In the genomic region with DNA sequence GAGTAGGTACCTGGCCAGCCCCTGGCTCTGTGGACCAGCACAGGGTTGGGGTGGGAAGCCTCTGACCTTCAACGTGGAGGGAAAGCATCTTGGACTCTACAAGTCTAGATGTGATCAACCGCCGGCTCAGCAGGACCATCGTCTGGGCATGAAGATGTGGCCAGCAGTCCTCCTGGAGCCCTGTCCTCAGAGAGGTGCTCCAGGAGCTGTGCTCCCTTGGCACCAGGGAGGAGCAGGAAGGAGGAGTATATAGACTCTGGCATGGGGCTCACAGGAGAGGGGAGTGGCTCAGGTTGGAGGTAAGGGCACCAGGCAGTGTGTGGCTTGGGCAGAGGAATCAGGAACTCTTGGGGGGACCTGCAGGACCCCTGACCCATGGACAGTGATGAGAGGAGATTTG, we compare ENCODE assay signal across 19 cellular contexts. TPM values are rescaled to one million over a fixed set of nuclear protein-coding genes. Genes with fewer than 3 reads are reported as not detected.
DNase-seq lines count a peak whose midpoint lies in the region; ATAC-seq and TF ChIP-seq lines count a peak whose summit lies in the region.
"Had no signal": no experiment of that assay in that cellular context is flagged by ENCODE, and none has a peak within 500 bp of the region (broad histone marks: within the 10 kb centered on the region; RNA-seq: fewer than 3 reads in every experiment).

No MANE protein-coding gene starts in this region.

- peaks cover 3 to 74% (median 9%) of the 10 kb centered on the region in 3 donors for H3K36me3 ChIP-seq in tibial nerve
- H3K36me3 ChIP-seq: ovary had no signal

- peaks cover 0 to 46% (median 25%) of the 10 kb centered on the region in 4 donors for H3K4me1 ChIP-seq in tibial nerve

- H3K4me3 Mint-ChIP-seq in activated naive CD4-positive, alpha-beta T cell treated with anti-CD3 and anti-CD28 coated beads, Interleukin-2, amount 10 ng/mL, durations not matched to agents 7 days and 5 days = no peak overlapping the region
- H3K4me3 Mint-ChIP-seq in osteocyte (ENCODE audit: unreplicated experiment) = no peak overlapping the region
- H3K4me3 Mint-ChIP-seq: activated naive CD8-positive, alpha-beta T cell treated with anti-CD3 and anti-CD28 coated beads, Interleukin-2, amount 50 U/mL, for 24 hours; stimulated activated memory B cell treated with anti-CD40 and anti-IgM and Interleukin-4, amounts not matched to agents 10 μg/mL and 1 μg/mL and 100 μg/mL, for 72 hours had no signal

- no peak overlapping the region for H3K4me3 ChIP-seq in coronary artery
- H3K4me3 ChIP-seq in tibial nerve = no peak overlapping the region
- H3K4me3 ChIP-seq: A549, BLaER1, ovary, upper lobe of left lung had no signal

- WGBS in tibial nerve, 2 donors = 78 to 81% methylated on average over 3 to 4 of the region's 4 CpGs

- ATAC-seq in activated naive CD4-positive, alpha-beta T cell treated with anti-CD3 and anti-CD28 coated beads, Interleukin-2, amount 50 U/mL, for 72 hours = no peak
- no peak for ATAC-seq in GM19328 (IDR thresholded peaks at IDR 0.05; ENCODE audit: unreplicated experiment)
- ATAC-seq: A549; activated CD4-positive, CD25-positive, alpha-beta regulatory T cell treated with anti-CD3 and anti-CD28 coated beads, Interleukin-2, amount 50 U/mL, for 24 hours; activated naive CD8-positive, alpha-beta T cell treated with anti-CD3 and anti-CD28 coated beads, Interleukin-2, amount 50 U/mL, for 24 hours had no signal

- peak overlapping the region; percentile 68 to 90 for H3K27ac Mint-ChIP-seq in activated naive CD4-positive, alpha-beta T cell treated with anti-CD3 and anti-CD28 coated beads, Interleukin-2, amount 50 U/mL, for 72 hours
- H3K27ac Mint-ChIP-seq in activated naive CD4-positive, alpha-beta T cell treated with anti-CD3 and anti-CD28 coated beads, Interleukin-2, amount 10 ng/mL, durations not matched to agents 7 days and 5 days = no peak overlapping the region
- peak overlapping the region; percentile 67 for H3K27ac Mint-ChIP-seq in osteocyte (ENCODE audit: unreplicated experiment)
- H3K27ac Mint-ChIP-seq: activated naive CD8-positive, alpha-beta T cell treated with anti-CD3 and anti-CD28 coated beads, Interleukin-2, amount 50 U/mL, for 24 hours; stimulated activated memory B cell treated with anti-CD40 and anti-IgM and Interleukin-4, amounts not matched to agents 10 μg/mL and 1 μg/mL and 100 μg/mL, for 72 hours had no signal

- no peaks in the 10 kb centered on the region for H3K4me1 Mint-ChIP-seq in activated naive CD4-positive, alpha-beta T cell treated with anti-CD3 and anti-CD28 coated beads, Interleukin-2, amount 10 ng/mL, durations not matched to agents 7 days and 5 days
- H3K4me1 Mint-ChIP-seq in osteocyte (ENCODE audit: unreplicated experiment) = peaks cover 38% of the 10 kb centered on the region
- H3K4me1 Mint-ChIP-seq: activated naive CD8-positive, alpha-beta T cell treated with anti-CD3 and anti-CD28 coated beads, Interleukin-2, amount 50 U/mL, for 24 hours had no signal

- no peak for DNase-seq in activated naive CD4-positive, alpha-beta T cell treated with anti-CD3 and anti-CD28 coated beads, Interleukin-2, amount 50 U/mL, for 72 hours (ENCODE audit: low spot score in 2 of 2)
- DNase-seq in activated naive CD4-positive, alpha-beta T cell treated with anti-CD3 and anti-CD28 coated beads, Interleukin-2, amount 10 ng/mL, durations not matched to agents 7 days and 5 days = no peak
- no peak for DNase-seq in coronary artery (ENCODE audit: low spot score)
- DNase-seq in osteocyte (ENCODE audit: extremely low spot score, unreplicated experiment) = no peak
- no peak for DNase-seq in tibial nerve (ENCODE audit: low spot score in 2 of 2)
- no peak for DNase-seq in NCI-H526 (lab: John Stamatoyannopoulos, UW)
- DNase-seq in 8988T = no peak
- DNase-seq: activated naive CD8-positive, alpha-beta T cell treated with anti-CD3 and anti-CD28 coated beads, Interleukin-2, amount 50 U/mL, for 24 hours; dermis blood vessel endothelial cell; NCI-H1694 had no signal

- H3K27me3 Mint-ChIP-seq in activated naive CD4-positive, alpha-beta T cell treated with anti-CD3 and anti-CD28 coated beads, Interleukin-2, amount 10 ng/mL, durations not matched to agents 7 days and 5 days = no peaks in the 10 kb centered on the region
- no peaks in the 10 kb centered on the region for H3K27me3 Mint-ChIP-seq in osteocyte (ENCODE audit: unreplicated experiment)
- H3K27me3 Mint-ChIP-seq: activated naive CD8-positive, alpha-beta T cell treated with anti-CD3 and anti-CD28 coated beads, Interleukin-2, amount 50 U/mL, for 24 hours; stimulated activated memory B cell treated with anti-CD40 and anti-IgM and Interleukin-4, amounts not matched to agents 10 μg/mL and 1 μg/mL and 100 μg/mL, for 72 hours had no signal

- TF ChIP-seq POLR2A in tibial nerve (IDR thresholded peaks at IDR 0.05) = no peak

- no peak for TF ChIP-seq CTCF in coronary artery (IDR thresholded peaks at IDR 0.05)
- TF ChIP-seq CTCF in osteocyte (IDR thresholded peaks at IDR 0.05) = no peak
- TF ChIP-seq CTCF in tibial nerve (IDR thresholded peaks at IDR 0.05) = no peak

- H3K27me3 ChIP-seq in tibial nerve = no peaks in the 10 kb centered on the region
- H3K27me3 ChIP-seq: BLaER1, ovary, upper lobe of left lung had no signal

- H3K9me3 Mint-ChIP-seq in activated naive CD4-positive, alpha-beta T cell treated with anti-CD3 and anti-CD28 coated beads, Interleukin-2, amount 50 U/mL, for 72 hours = no peaks in the 10 kb centered on the region
- H3K9me3 Mint-ChIP-seq in activated naive CD4-positive, alpha-beta T cell treated with anti-CD3 and anti-CD28 coated beads, Interleukin-2, amount 10 ng/mL, durations not matched to agents 7 days and 5 days = no peaks in the 10 kb centered on the region
- H3K9me3 Mint-ChIP-seq in osteocyte (ENCODE audit: unreplicated experiment) = no peaks in the 10 kb centered on the region
- H3K9me3 Mint-ChIP-seq: activated naive CD8-positive, alpha-beta T cell treated with anti-CD3 and anti-CD28 coated beads, Interleukin-2, amount 50 U/mL, for 24 hours; stimulated activated memory B cell treated with anti-CD40 and anti-IgM and Interleukin-4, amounts not matched to agents 10 μg/mL and 1 μg/mL and 100 μg/mL, for 72 hours had no signal

- H3K36me3 Mint-ChIP-seq in activated naive CD4-positive, alpha-beta T cell treated with anti-CD3 and anti-CD28 coated beads, Interleukin-2, amount 50 U/mL, for 72 hours = no peaks in the 10 kb centered on the region
- peaks cover 10% of the 10 kb centered on the region for H3K36me3 Mint-ChIP-seq in activated naive CD4-positive, alpha-beta T cell treated with anti-CD3 and anti-CD28 coated beads, Interleukin-2, amount 10 ng/mL, durations not matched to agents 7 days and 5 days
- H3K36me3 Mint-ChIP-seq in osteocyte (ENCODE audit: unreplicated experiment) = peaks cover 11% of the 10 kb centered on the region

- H3K27ac ChIP-seq in coronary artery (peak overlapping the region; percentile 26 to 70), tibial nerve (peak overlapping the region in 3 of 4 donors; percentile 2 to 86 (median 86))
- H3K27ac ChIP-seq: A549, BLaER1, upper lobe of left lung had no signal

- TF ChIP-seq EP300 in tibial nerve (IDR thresholded peaks at IDR 0.05) = no peak

- CTCF ChIA-PET in activated naive CD4-positive, alpha-beta T cell treated with anti-CD3 and anti-CD28 coated beads, Interleukin-2, amount 10 ng/mL, durations not matched to agents 7 days and 5 days (lab: Charles Lee) = interaction anchor here (1.1 kb wide), 1 partner anchor 14 kb away, joined by 4 read pairs; no protein-coding TSS in a partner anchor

- H3K9me3 ChIP-seq in tibial nerve = peaks cover 0 to 5% (median 0%) of the 10 kb centered on the region in 4 donors
- H3K9me3 ChIP-seq: A549, BLaER1, ovary, upper lobe of left lung had no signal

RNA-seq across cellular contexts. Expression of gene ISYNA1, which starts 18.3 kb away (rescaled TPM):
- total RNA-seq in activated naive CD4-positive, alpha-beta T cell treated with anti-CD3 and anti-CD28 coated beads, Interleukin-2, amount 50 U/mL, for 72 hours = 10 to 100 TPM; 19.7 to 30.8 TPM
- 159 and 178 TPM in 2 replicates for total RNA-seq in osteocyte
- 10 to 100 TPM; 43.5 to 82.2 (median 52.4) TPM for total RNA-seq in tibial nerve

RNA-seq across cellular contexts. Expression of gene SSBP4, which starts 37.1 kb away (rescaled TPM):
- total RNA-seq in activated naive CD4-positive, alpha-beta T cell treated with anti-CD3 and anti-CD28 coated beads, Interleukin-2, amount 50 U/mL, for 72 hours = 100 to 1,000 TPM in 1 of 2 donors, 10 to 100 TPM in 1; 31.7 to 102 TPM
- 82.9 and 102 TPM in 2 replicates for total RNA-seq in osteocyte
- total RNA-seq in tibial nerve = 100 to 1,000 TPM in 1 of 4 donors, 10 to 100 TPM in 3; 67.4 to 172 (median 84.2) TPM

RNA-seq across cellular contexts. Expression of gene LRRC25, which starts 58.9 kb away (rescaled TPM):
- total RNA-seq in activated naive CD4-positive, alpha-beta T cell treated with anti-CD3 and anti-CD28 coated beads, Interleukin-2, amount 50 U/mL, for 72 hours = not detected
- total RNA-seq in osteocyte (0.16 TPM in 1 of 2 replicates, not detected in the other), tibial nerve (10 to 100 TPM in 2 of 4 donors, 1 to 10 TPM in 2; 9.0 to 13.8 (median 9.8) TPM)
- total RNA-seq: activated CD8-positive, alpha-beta memory T cell treated with anti-CD3 and anti-CD28 coated beads for 36 hours; bronchial epithelial cell; dermis blood vessel endothelial cell had no signal
